In genomic region chr11:19895776-19896175, GRCh38 we compare ENCODE assay signal across 24 cellular contexts.
"Had no signal": no experiment of that assay in that cellular context is flagged by ENCODE, and none has a peak within 500 bp of the region (broad histone marks: within the 10 kb centered on the region; RNA-seq: fewer than 3 reads in every experiment).

No MANE protein-coding gene starts in this region.

- H3K27me3 Mint-ChIP-seq: progenitor cell of endocrine pancreas had no signal

- H3K9me3 ChIP-seq: left ventricle myocardium inferior, tibial nerve had no signal

- H3K4me1 Mint-ChIP-seq: activated B cell treated with CpG ODN at 0.5 μM for 24 hours had no signal

- H3K9me3 Mint-ChIP-seq: activated CD8-positive, alpha-beta T cell treated with anti-CD3 and anti-CD28 coated beads for 36 hours; activated naive CD4-positive, alpha-beta T cell treated with anti-CD3 and anti-CD28 coated beads, Interleukin-2, amount 50 U/mL, for 72 hours; activated T-cell treated with anti-CD3 and anti-CD28 coated beads, Interleukin-2, amount 50 U/mL, for 4 hours; dendritic cell treated with granulocyte-macrophage colony-stimulating factor and Interleukin-4, amounts not matched to agents 40 ng/mL and 50 ng/mL, for 4 days had no signal

- H3K27me3 ChIP-seq: tibial nerve had no signal

- H3K4me3 Mint-ChIP-seq: activated B cell treated with CpG ODN at 0.5 μM for 24 hours; activated CD8-positive, alpha-beta T cell treated with anti-CD3 and anti-CD28 coated beads for 36 hours; activated T-cell treated with anti-CD3 and anti-CD28 coated beads, Interleukin-2, amount 50 U/mL, for 4 hours; dendritic cell treated with granulocyte-macrophage colony-stimulating factor and Interleukin-4, amounts not matched to agents 40 ng/mL and 50 ng/mL, for 4 days; nephron had no signal

- H3K27ac Mint-ChIP-seq: activated B cell treated with CpG ODN at 0.5 μM for 24 hours; activated CD8-positive, alpha-beta T cell treated with anti-CD3 and anti-CD28 coated beads for 36 hours; activated naive CD4-positive, alpha-beta T cell treated with anti-CD3 and anti-CD28 coated beads, Interleukin-2, amount 50 U/mL, for 72 hours; dendritic cell treated with granulocyte-macrophage colony-stimulating factor and Interleukin-4, amounts not matched to agents 40 ng/mL and 50 ng/mL, for 4 days; nephron; progenitor cell of endocrine pancreas had no signal

- DNase-seq: activated B cell treated with CpG ODN at 0.5 μM for 24 hours; activated CD4-positive, alpha-beta T cell treated with anti-CD3 and anti-CD28 coated beads for 48 hours; activated CD8-positive, alpha-beta T cell treated with anti-CD3 and anti-CD28 coated beads for 36 hours; activated effector memory CD4-positive, alpha-beta T cell treated with anti-CD3 and anti-CD28 coated beads, Interleukin-2, amount 50 U/mL, for 16 hours; activated T-cell treated with anti-CD3 and anti-CD28 coated beads, Interleukin-2, amount 50 U/mL, for 4 hours; amniotic stem cell; cerebellar nuclear complex; effector memory CD4-positive, alpha-beta T cell; erythroblast; mesenchymal stem cell; occipital lobe; right cardiac atrium; small intestine; stimulated activated CD4-positive, alpha-beta T cell treated with anti-CD3 and anti-CD28 coated beads, Interleukin-4, amount 100 ng/mL, for 4 hours; stimulated activated CD8-positive, alpha-beta memory T cell treated with anti-CD3 and anti-CD28 coated beads, Interleukin-4, amount 100 ng/mL, for 48 hours; stimulated activated naive CD4-positive, alpha-beta T cell treated with Interleukin-2 at 50 U/mL for 16 hours; substantia nigra; SW 1271 had no signal

- H3K4me3 ChIP-seq: left ventricle myocardium inferior, tibial nerve had no signal

- H3K36me3 Mint-ChIP-seq: activated naive CD4-positive, alpha-beta T cell treated with anti-CD3 and anti-CD28 coated beads, Interleukin-2, amount 50 U/mL, for 72 hours had no signal

- ATAC-seq: activated CD8-positive, alpha-beta T cell treated with anti-CD3 and anti-CD28 coated beads for 36 hours; activated naive CD4-positive, alpha-beta T cell treated with anti-CD3 and anti-CD28 coated beads, Interleukin-2, amount 50 U/mL, for 72 hours; activated T-cell treated with anti-CD3 and anti-CD28 coated beads, Interleukin-2, amount 50 U/mL, for 4 hours had no signal

- H3K27ac ChIP-seq: tibial nerve had no signal
